In genomic region chr13:76684336-76684735, GRCh38 we compare ENCODE assay signal across 19 cellular contexts.
"Had no signal": no experiment of that assay in that cellular context is flagged by ENCODE, and none has a peak within 500 bp of the region (broad histone marks: within the 10 kb centered on the region; RNA-seq: fewer than 3 reads in every experiment).

No MANE protein-coding gene starts in this region.

- H3K4me2 ChIP-seq: neural progenitor cell had no signal

- H3K9ac ChIP-seq: neural progenitor cell had no signal

- H3K9me3 ChIP-seq: tibial artery had no signal

- H2AFZ ChIP-seq: neural progenitor cell had no signal

- H3K27ac ChIP-seq: neural progenitor cell, tibial artery had no signal

- H3K4me3 ChIP-seq: lung, neural progenitor cell, tibial artery had no signal

- H3K36me3 ChIP-seq: neural progenitor cell, tibial artery had no signal

- H3K27me3 ChIP-seq: neural progenitor cell, tibial artery had no signal

- FAIRE-seq: bronchial epithelial cell, endometrium, kidney had no signal

- DNase-seq: activated CD4-positive, alpha-beta T cell treated with anti-CD3 and anti-CD28 coated beads, Interleukin-2, amount 50 U/mL, for 4 hours; activated CD8-positive, alpha-beta memory T cell treated with anti-CD3 and anti-CD28 coated beads for 24 hours; activated CD8-positive, alpha-beta memory T cell treated with anti-CD3 and anti-CD28 coated beads, Interleukin-2, amount 50 U/mL, for 4 hours; activated T-cell treated with anti-CD3 and anti-CD28 coated beads, Interleukin-2, amount 50 U/mL, for 24 hours; cerebellar nuclear complex; cortex of kidney; effector CD4-positive, alpha-beta T cell; kidney; naive thymus-derived CD8-positive, alpha-beta T cell; retina; stimulated activated CD4-positive, alpha-beta T cell treated with anti-CD3 and anti-CD28 coated beads, Interleukin-4, amount 100 ng/mL, for 4 hours; stimulated activated naive CD8-positive, alpha-beta T cell treated with anti-CD3 and anti-CD28 coated beads, Interleukin-15, amount 100 ng/mL, for 72 hours; T-helper 1 cell; T-helper 9 cell; tibial artery had no signal

- H3K4me1 ChIP-seq: tibial artery had no signal
